Comparison of ENCODE assay signal across 10 cellular contexts in genomic region chr15:89358435-89358754, GRCh38. TPM values are rescaled to one million over a fixed set of nuclear protein-coding genes. Genes with fewer than 3 reads are reported as not detected.
DNase-seq lines count a peak whose midpoint lies in the region; ATAC-seq, FAIRE-seq and TF ChIP-seq lines count a peak whose summit lies in the region.
"Had no signal": no experiment of that assay in that cellular context is flagged by ENCODE, and none has a peak within 500 bp of the region (broad histone marks: within the 10 kb centered on the region; RNA-seq: fewer than 3 reads in every experiment).

No MANE protein-coding gene starts in this region.

- POLR2A ChIA-PET in CD8-positive, alpha-beta T cell (lab: Charles Lee), result interaction anchor here (1.5 kb wide), 1 partner anchor 72 kb away, joined by 3 read pairs; no protein-coding TSS in a partner anchor

- no peak for FAIRE-seq in D721Med (lab: Jason Lieb, UNC)

- H3K9me3 Mint-ChIP-seq in CD8-positive, alpha-beta T cell, result no peaks in the 10 kb centered on the region
- no peaks in the 10 kb centered on the region for H3K9me3 Mint-ChIP-seq in natural killer cell treated with Interleukin-12 subunit alpha and Interleukin-12 subunit beta and Interleukin-15 and Interleukin-18, amount 100 ng/mL, for 72 hours

- H3K27ac ChIP-seq in CD8-positive, alpha-beta T cell (ENCODE audit: low read depth, low read length), result no peak overlapping the region
- H3K27ac ChIP-seq in caudate nucleus (ENCODE audit: low read depth, low read length), result no peak overlapping the region
- H3K27ac ChIP-seq: body of pancreas had no signal

- no peak overlapping the region for H3K27ac Mint-ChIP-seq in CD8-positive, alpha-beta T cell
- H3K27ac Mint-ChIP-seq in natural killer cell treated with Interleukin-12 subunit alpha and Interleukin-12 subunit beta and Interleukin-15 and Interleukin-18, amount 100 ng/mL, for 72 hours, result no peak overlapping the region

- peak overlapping the region; percentile 56 for H3K4me3 ChIP-seq in CD8-positive, alpha-beta T cell (ENCODE audit: low read depth, low read length)
- H3K4me3 ChIP-seq in adipocyte (ENCODE audit: low read length), result peak overlapping the region; percentile 75
- H3K4me3 ChIP-seq: body of pancreas had no signal

- no peak for TF ChIP-seq CTCF in CD8-positive, alpha-beta T cell (IDR thresholded peaks at IDR 0.05)
- TF ChIP-seq CTCF in D721Med (IDR thresholded peaks at IDR 0.05; ENCODE audit: insufficient read depth, missing control alignments), result no peak

- no peaks in the 10 kb centered on the region for H3K36me3 Mint-ChIP-seq in CD8-positive, alpha-beta T cell
- H3K36me3 Mint-ChIP-seq in natural killer cell treated with Interleukin-12 subunit alpha and Interleukin-12 subunit beta and Interleukin-15 and Interleukin-18, amount 100 ng/mL, for 72 hours, result no peaks in the 10 kb centered on the region

- H3K36me3 ChIP-seq in CD8-positive, alpha-beta T cell (ENCODE audit: insufficient read depth, low read length), result no peaks in the 10 kb centered on the region
- no peaks in the 10 kb centered on the region for H3K36me3 ChIP-seq in adipocyte (ENCODE audit: control insufficient read depth, insufficient read depth, low read length, severe bottlenecking)

- CTCF ChIA-PET in CD8-positive, alpha-beta T cell (lab: Charles Lee), result interaction anchor here (0.6 to 6.3 kb wide), 33 partner anchors 10 to 287 kb away, joined by 3 to 121 read pairs (median 10); partner anchors contain the start of gene TICRR

- no peaks in the 10 kb centered on the region for H3K9me3 ChIP-seq in CD8-positive, alpha-beta T cell (ENCODE audit: low read length)
- H3K9me3 ChIP-seq in adipocyte (ENCODE audit: control insufficient read depth, low read length), result no peaks in the 10 kb centered on the region
- H3K9me3 ChIP-seq: body of pancreas had no signal

- H3K4me1 Mint-ChIP-seq in CD8-positive, alpha-beta T cell (ENCODE audit: low read depth), result peaks cover 16% of the 10 kb centered on the region
- H3K4me1 Mint-ChIP-seq in natural killer cell treated with Interleukin-12 subunit alpha and Interleukin-12 subunit beta and Interleukin-15 and Interleukin-18, amount 100 ng/mL, for 72 hours (ENCODE audit: low read depth in 2 of 2), result peaks cover 3 to 12% of the 10 kb centered on the region in 2 donors

- peaks cover 50% of the 10 kb centered on the region for H3K27me3 ChIP-seq in CD8-positive, alpha-beta T cell (ENCODE audit: insufficient read depth, low read length)
- peaks cover 87% of the 10 kb centered on the region for H3K27me3 ChIP-seq in adipocyte (replicated peaks; ENCODE audit: control insufficient read depth, insufficient read depth, low read length)

- intact Hi-C loops in CD8-positive, alpha-beta T cell (cut with DNase I, micrococcal nuclease), result loop anchor here (1.0 to 2.0 kb wide), 5 partner anchors 23 to 198 kb away; partner anchors contain the start of gene POLG (in 1 of the 2)

- no peak overlapping the region for H3K9ac ChIP-seq in adipocyte (ENCODE audit: low read length)

- H3K4me1 ChIP-seq in CD8-positive, alpha-beta T cell (ENCODE audit: insufficient read depth, low read length), result peaks cover 8% of the 10 kb centered on the region
- H3K4me1 ChIP-seq in adipocyte (ENCODE audit: control insufficient read depth, insufficient read depth, low read length), result peaks cover 6% of the 10 kb centered on the region

- DNase-seq in CD8-positive, alpha-beta T cell, result no peak
- DNase-seq in adipocyte (ENCODE audit: low read depth), result no peak
- DNase-seq in natural killer cell treated with Interleukin-12 subunit alpha and Interleukin-12 subunit beta and Interleukin-15 and Interleukin-18, amount 100 ng/mL, for 72 hours (ENCODE audit: low spot score), result no peak
- DNase-seq in caudate nucleus (lab: John Stamatoyannopoulos, UW), result no peak
- DNase-seq in D721Med (ENCODE audit: insufficient read length, low spot score), result no peak
- no peak for DNase-seq in mucosa of gallbladder (ENCODE audit: low spot score)
- DNase-seq in NCI-H510A (lab: John Stamatoyannopoulos, UW), result no peak
- DNase-seq: NCI-H187 treated with DMSO at 0.1 percent for 48 hours had no signal

- ATAC-seq in CD8-positive, alpha-beta T cell, result no peak
- peak; percentile 11 for ATAC-seq in HG03039 (IDR thresholded peaks at IDR 0.05; ENCODE audit: unreplicated experiment)
- peak in 1 of 2 donors; percentile 2 for ATAC-seq in natural killer cell treated with Interleukin-12 subunit alpha and Interleukin-12 subunit beta and Interleukin-15 and Interleukin-18, amount 100 ng/mL, for 72 hours

- peaks cover 76% of the 10 kb centered on the region for H3K27me3 Mint-ChIP-seq in CD8-positive, alpha-beta T cell (ENCODE audit: low read depth)
- H3K27me3 Mint-ChIP-seq in natural killer cell treated with Interleukin-12 subunit alpha and Interleukin-12 subunit beta and Interleukin-15 and Interleukin-18, amount 100 ng/mL, for 72 hours, result peaks cover 48 to 58% of the 10 kb centered on the region in 2 donors

- H3K4me3 Mint-ChIP-seq in CD8-positive, alpha-beta T cell, result peak overlapping the region; percentile 81
- peak overlapping the region; percentile 78 for H3K4me3 Mint-ChIP-seq in natural killer cell treated with Interleukin-12 subunit alpha and Interleukin-12 subunit beta and Interleukin-15 and Interleukin-18, amount 100 ng/mL, for 72 hours

RNA-seq across cellular contexts. Expression of gene POLG, which starts 23.8 kb away (rescaled TPM):
- 100 to 1,000 TPM; 147 to 158 TPM for total RNA-seq in CD8-positive, alpha-beta T cell
- total RNA-seq in natural killer cell treated with Interleukin-12 subunit alpha and Interleukin-12 subunit beta and Interleukin-15 and Interleukin-18, amount 100 ng/mL, for 72 hours, result 100 to 1,000 TPM; 169 to 184 TPM
- total RNA-seq in mucosa of gallbladder, result 56.2 TPM
